8 cellular contexts compared by ENCODE assay signal in genomic region chr17:27217631-27218030, GRCh38.
A peak's percentile ranks its signal among the peaks of the same experiment; 100 is the strongest.
DNase-seq lines count a peak whose midpoint lies in the region; ATAC-seq lines count a peak whose summit lies in the region.
"Had no signal": no experiment of that assay in that cellular context is flagged by ENCODE, and none has a peak within 500 bp of the region (broad histone marks: within the 10 kb centered on the region; RNA-seq: fewer than 3 reads in every experiment).

No MANE protein-coding gene starts in this region.

- no peak overlapping the region for H3K4me3 ChIP-seq in naive thymus-derived CD4-positive, alpha-beta T cell (ENCODE audit: low read length)
- H3K4me3 ChIP-seq: body of pancreas had no signal

- H3K27me3 Mint-ChIP-seq in naive thymus-derived CD4-positive, alpha-beta T cell: peaks cover 0 to 10% (median 3%) of the 10 kb centered on the region in 5 donors

- POLR2A ChIA-PET in naive thymus-derived CD4-positive, alpha-beta T cell (lab: Charles Lee): no interaction called here

- H3K4me1 ChIP-seq in naive thymus-derived CD4-positive, alpha-beta T cell (ENCODE audit: control insufficient read depth in 2 of 2, insufficient read depth in 2 of 2, low read length in 2 of 2): peaks cover 0 to 13% of the 10 kb centered on the region in 2 donors
- H3K4me1 ChIP-seq: body of pancreas had no signal

- no peaks in the 10 kb centered on the region for H3K27me3 ChIP-seq in naive thymus-derived CD4-positive, alpha-beta T cell (ENCODE audit: control insufficient read depth in 2 of 2, insufficient read depth in 2 of 2, low read length in 2 of 2)
- H3K27me3 ChIP-seq: body of pancreas had no signal

- DNase-seq in naive thymus-derived CD4-positive, alpha-beta T cell: no peak
- DNase-seq in head of caudate nucleus (no peak), NCI-H1092 treated with DMSO at 0.1 percent for 48 hours (lab: John Stamatoyannopoulos, UW) (no peak)
- DNase-seq in activated naive CD4-positive, alpha-beta T cell (lab: John Stamatoyannopoulos, UW): no peak
- DNase-seq: body of pancreas had no signal

- H3K27ac Mint-ChIP-seq in naive thymus-derived CD4-positive, alpha-beta T cell: peak overlapping the region in 1 of 9 donors; percentile 46

- peaks cover 0 to 15% (median 0%) of the 10 kb centered on the region in 7 donors for H3K4me1 Mint-ChIP-seq in naive thymus-derived CD4-positive, alpha-beta T cell

- CTCF ChIA-PET in naive thymus-derived CD4-positive, alpha-beta T cell (lab: Charles Lee): no interaction called here

- H3K36me3 ChIP-seq in naive thymus-derived CD4-positive, alpha-beta T cell (ENCODE audit: control insufficient read depth in 2 of 3, insufficient read depth in 3 of 3, low read length in 3 of 3): no peaks in the 10 kb centered on the region

- ATAC-seq in GM18909 (IDR thresholded peaks at IDR 0.05; ENCODE audit: poor library complexity, unreplicated experiment) (peak; percentile 88), HG02588 (IDR thresholded peaks at IDR 0.05; ENCODE audit: unreplicated experiment) (peak; percentile 79), HG03565 (IDR thresholded peaks at IDR 0.05; ENCODE audit: unreplicated experiment) (peak; percentile 74)
- ATAC-seq in naive thymus-derived CD4-positive, alpha-beta T cell: peak; percentile 90
- ATAC-seq: body of pancreas had no signal

- peaks cover 0 to 4% (median 1%) of the 10 kb centered on the region in 11 donors for H3K9me3 Mint-ChIP-seq in naive thymus-derived CD4-positive, alpha-beta T cell

- H3K36me3 Mint-ChIP-seq in naive thymus-derived CD4-positive, alpha-beta T cell: peaks cover 0 to 10% (median 0%) of the 10 kb centered on the region in 5 donors

- no peaks in the 10 kb centered on the region for H3K9me3 ChIP-seq in naive thymus-derived CD4-positive, alpha-beta T cell (ENCODE audit: control insufficient read depth in 2 of 3, low read length in 3 of 3)
- H3K9me3 ChIP-seq: body of pancreas had no signal

- H3K4me3 Mint-ChIP-seq in naive thymus-derived CD4-positive, alpha-beta T cell: no peak overlapping the region

- intact Hi-C loops in naive thymus-derived CD4-positive, alpha-beta T cell (cut with micrococcal nuclease): no loop called here
- intact Hi-C loops in head of caudate nucleus (cut with DNase I): no loop called here

- no peak overlapping the region for H3K27ac ChIP-seq in naive thymus-derived CD4-positive, alpha-beta T cell (ENCODE audit: low read depth, low read length)
- H3K27ac ChIP-seq: body of pancreas had no signal
